1 cellular context compared by ENCODE assay signal in genomic region chr11:10735532-10736465, GRCh38.
TF ChIP-seq lines count a peak whose summit lies in the region.

No MANE protein-coding gene starts in this region.

TF ChIP-seq in A549, 52 proteins besides CTCF, POLR2A, EP300 and RAD21 (continued from another document):
- no peak for TF ChIP-seq RFX5 (IDR thresholded peaks at IDR 0.05)
- no peak for TF ChIP-seq PBX3 (IDR thresholded peaks at IDR 0.05)
- TF ChIP-seq CEBPB (IDR thresholded peaks at IDR 0.05): peak in 1 of 2 experiments; percentile 40; a peak in 2 of 4 replicates
- TF ChIP-seq ZFP36 (IDR thresholded peaks at IDR 0.05; ENCODE audit: borderline replicate concordance, partially characterized antibody): no peak
- no peak for TF ChIP-seq PHF8 (IDR thresholded peaks at IDR 0.05; ENCODE audit: borderline replicate concordance, low read depth)
- TF ChIP-seq RCOR1 (IDR thresholded peaks at IDR 0.05; ENCODE audit: low read depth, low read length): no peak
- TF ChIP-seq, protein P1, sequence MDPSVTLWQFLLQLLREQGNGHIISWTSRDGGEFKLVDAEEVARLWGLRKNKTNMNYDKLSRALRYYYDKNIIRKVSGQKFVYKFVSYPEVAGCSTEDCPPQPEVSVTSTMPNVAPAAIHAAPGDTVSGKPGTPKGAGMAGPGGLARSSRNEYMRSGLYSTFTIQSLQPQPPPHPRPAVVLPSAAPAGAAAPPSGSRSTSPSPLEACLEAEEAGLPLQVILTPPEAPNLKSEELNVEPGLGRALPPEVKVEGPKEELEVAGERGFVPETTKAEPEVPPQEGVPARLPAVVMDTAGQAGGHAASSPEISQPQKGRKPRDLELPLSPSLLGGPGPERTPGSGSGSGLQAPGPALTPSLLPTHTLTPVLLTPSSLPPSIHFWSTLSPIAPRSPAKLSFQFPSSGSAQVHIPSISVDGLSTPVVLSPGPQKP (IDR thresholded peaks at IDR 0.05; ENCODE audit: low read depth, low read length): no peak
- peak; percentile 75 for TF ChIP-seq JUNB (IDR thresholded peaks at IDR 0.05)
- TF ChIP-seq RNF2 (IDR thresholded peaks at IDR 0.05; ENCODE audit: borderline replicate concordance, low read depth): no peak
- TF ChIP-seq, protein P2, sequence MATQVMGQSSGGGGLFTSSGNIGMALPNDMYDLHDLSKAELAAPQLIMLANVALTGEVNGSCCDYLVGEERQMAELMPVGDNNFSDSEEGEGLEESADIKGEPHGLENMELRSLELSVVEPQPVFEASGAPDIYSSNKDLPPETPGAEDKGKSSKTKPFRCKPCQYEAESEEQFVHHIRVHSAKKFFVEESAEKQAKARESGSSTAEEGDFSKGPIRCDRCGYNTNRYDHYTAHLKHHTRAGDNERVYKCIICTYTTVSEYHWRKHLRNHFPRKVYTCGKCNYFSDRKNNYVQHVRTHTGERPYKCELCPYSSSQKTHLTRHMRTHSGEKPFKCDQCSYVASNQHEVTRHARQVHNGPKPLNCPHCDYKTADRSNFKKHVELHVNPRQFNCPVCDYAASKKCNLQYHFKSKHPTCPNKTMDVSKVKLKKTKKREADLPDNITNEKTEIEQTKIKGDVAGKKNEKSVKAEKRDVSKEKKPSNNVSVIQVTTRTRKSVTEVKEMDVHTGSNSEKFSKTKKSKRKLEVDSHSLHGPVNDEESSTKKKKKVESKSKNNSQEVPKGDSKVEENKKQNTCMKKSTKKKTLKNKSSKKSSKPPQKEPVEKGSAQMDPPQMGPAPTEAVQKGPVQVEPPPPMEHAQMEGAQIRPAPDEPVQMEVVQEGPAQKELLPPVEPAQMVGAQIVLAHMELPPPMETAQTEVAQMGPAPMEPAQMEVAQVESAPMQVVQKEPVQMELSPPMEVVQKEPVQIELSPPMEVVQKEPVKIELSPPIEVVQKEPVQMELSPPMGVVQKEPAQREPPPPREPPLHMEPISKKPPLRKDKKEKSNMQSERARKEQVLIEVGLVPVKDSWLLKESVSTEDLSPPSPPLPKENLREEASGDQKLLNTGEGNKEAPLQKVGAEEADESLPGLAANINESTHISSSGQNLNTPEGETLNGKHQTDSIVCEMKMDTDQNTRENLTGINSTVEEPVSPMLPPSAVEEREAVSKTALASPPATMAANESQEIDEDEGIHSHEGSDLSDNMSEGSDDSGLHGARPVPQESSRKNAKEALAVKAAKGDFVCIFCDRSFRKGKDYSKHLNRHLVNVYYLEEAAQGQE (IDR thresholded peaks at IDR 0.05): no peak
- TF ChIP-seq, protein P3, sequence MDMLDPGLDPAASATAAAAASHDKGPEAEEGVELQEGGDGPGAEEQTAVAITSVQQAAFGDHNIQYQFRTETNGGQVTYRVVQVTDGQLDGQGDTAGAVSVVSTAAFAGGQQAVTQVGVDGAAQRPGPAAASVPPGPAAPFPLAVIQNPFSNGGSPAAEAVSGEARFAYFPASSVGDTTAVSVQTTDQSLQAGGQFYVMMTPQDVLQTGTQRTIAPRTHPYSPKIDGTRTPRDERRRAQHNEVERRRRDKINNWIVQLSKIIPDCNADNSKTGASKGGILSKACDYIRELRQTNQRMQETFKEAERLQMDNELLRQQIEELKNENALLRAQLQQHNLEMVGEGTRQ (IDR thresholded peaks at IDR 0.05): no peak
- TF ChIP-seq HMGXB4 (CRISPR knock-in tag; IDR thresholded peaks at IDR 0.05; ENCODE audit: borderline replicate concordance): no peak
- peak; percentile 53; the same call in 1 of the 2 replicates for TF ChIP-seq MAZ (IDR thresholded peaks at IDR 0.05; ENCODE audit: borderline replicate concordance, low read depth, low read length)
- TF ChIP-seq NFE2L2 (conservative IDR thresholded peaks at IDR 0.05; ENCODE audit: low read length): no peak
